In the genomic region with DNA sequence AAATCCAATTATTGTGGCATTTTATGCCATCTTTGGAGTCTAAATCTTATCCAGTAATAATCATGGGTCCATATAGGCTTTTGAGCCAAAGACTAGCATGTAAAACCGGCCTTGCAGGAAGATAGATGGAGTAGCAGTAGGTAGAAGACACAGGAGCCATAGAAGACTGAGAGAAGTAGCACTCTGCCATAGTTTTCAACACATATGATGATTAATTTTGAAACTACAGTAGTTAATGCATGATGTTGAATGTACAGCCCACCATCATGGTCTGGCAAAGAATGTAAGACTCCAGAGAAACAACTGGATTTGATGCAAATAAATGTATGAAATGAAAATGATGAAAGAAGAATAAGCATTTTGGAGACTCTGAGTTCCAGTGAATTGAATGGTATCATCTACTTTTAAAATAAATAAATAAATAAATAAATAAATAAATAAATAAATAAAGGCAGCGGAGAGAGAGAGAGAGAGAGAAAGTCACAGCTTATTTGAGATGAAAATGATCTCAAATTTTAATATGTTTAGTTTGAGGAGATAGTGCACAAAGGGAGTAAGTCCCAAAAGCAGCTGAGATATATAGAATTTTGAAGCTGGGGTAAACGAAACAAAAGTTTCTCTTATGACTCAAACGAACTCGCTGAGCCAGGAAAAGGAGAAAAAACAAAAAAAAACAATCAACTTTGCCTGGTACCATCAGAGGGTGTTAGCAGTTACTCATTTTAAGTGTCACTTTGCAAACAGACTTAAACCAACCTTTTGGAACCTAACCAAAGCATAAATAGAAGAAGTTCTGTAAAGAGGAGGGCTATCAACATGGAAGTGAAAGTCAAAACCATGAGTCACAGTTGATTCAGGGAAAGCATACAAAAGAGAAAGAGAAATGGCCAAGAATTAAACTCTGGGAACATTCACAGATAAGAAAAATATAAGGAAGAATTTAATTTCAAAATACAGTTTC, we compare ENCODE assay signal across 9 cellular contexts.
DNase-seq lines count a peak whose midpoint lies in the region; ATAC-seq and TF ChIP-seq lines count a peak whose summit lies in the region.
"Had no signal": no experiment of that assay in that cellular context is flagged by ENCODE, and none has a peak within 500 bp of the region (broad histone marks: within the 10 kb centered on the region; RNA-seq: fewer than 3 reads in every experiment).

No MANE protein-coding gene starts in this region.

- H3K4me1 ChIP-seq in PC-9 (replicated peaks; ENCODE audit: insufficient read depth), result peaks cover 11% of the 10 kb centered on the region; the same call in 1 of the 2 replicates
- peaks cover 0 to 8% (median 0%) of the 10 kb centered on the region in 4 donors for H3K4me1 ChIP-seq in stomach

- H3K36me3 ChIP-seq in PC-9 (ENCODE audit: low read depth), result no peaks in the 10 kb centered on the region
- H3K36me3 ChIP-seq in stomach, result no peaks in the 10 kb centered on the region

- 33 to 45% (median 35%) methylated on average over 5 of the region's 5 CpGs for WGBS in stomach, 5 donors

- POLR2A ChIA-PET in PC-9 (lab: Charles Lee; ENCODE audit: unreplicated experiment), result no interaction called here

- H3K4me3 ChIP-seq in PC-9 (peak overlapping the region; percentile 23; the same call in 1 of the 2 replicates), stomach (peak overlapping the region in 3 of 4 donors; percentile 17 to 35 (median 20))

- intact Hi-C loops in PC-9 (cut with micrococcal nuclease; ENCODE audit: unreplicated experiment) (no loop called here), stomach (cut with DNase I; ENCODE audit: low total_unique reads) (no loop called here)
- intact Hi-C loops in activated T-helper 1 cell treated with anti-CD3 and anti-CD28 coated beads, Interleukin-12 subunit alpha, Interleukin-12 subunit beta, Interleukin-2, Interleukin-4 antibody, amounts not matched to agents 30 ng/mL and 10 ng/mL and 1 ng/mL, durations not matched to agents 14 hours and 24 hours and 36 hours (cut with micrococcal nuclease), result no loop called here

- no peak for TF ChIP-seq POLR2A in stomach (IDR thresholded peaks at IDR 0.05)

- no peak overlapping the region for H3K4me3 Mint-ChIP-seq in activated naive CD8-positive, alpha-beta T cell treated with anti-CD3 and anti-CD28 coated beads, Interleukin-2, amount 50 U/mL, for 24 hours
- no peak overlapping the region for H3K4me3 Mint-ChIP-seq in activated naive CD8-positive, alpha-beta T cell treated with anti-CD3 and anti-CD28 coated beads for 36 hours
- no peak overlapping the region for H3K4me3 Mint-ChIP-seq in activated T-helper 1 cell treated with anti-CD3 and anti-CD28 coated beads, Interleukin-12 subunit alpha, Interleukin-12 subunit beta, Interleukin-2, Interleukin-4 antibody, amounts not matched to agents 30 ng/mL and 10 ng/mL and 1 ng/mL, durations not matched to agents 14 hours and 24 hours and 36 hours
- H3K4me3 Mint-ChIP-seq: activated naive CD4-positive, alpha-beta T cell treated with anti-CD3 and anti-CD28 coated beads, Interleukin-2, amount 50 U/mL, for 24 hours had no signal

- CTCF ChIA-PET in PC-9 (lab: Charles Lee), result no interaction called here

- peak overlapping the region; percentile 62 for H3K4me2 ChIP-seq in PC-9

- H3F3A ChIP-seq in PC-9 (ENCODE audit: insufficient read depth, low read depth), result 0 out of 2 replicates have a peak, but pooled peaks cover 4% of the 10 kb centered on the region

- no peak for TF ChIP-seq EP300 in stomach (IDR thresholded peaks at IDR 0.05)

- H3K27me3 ChIP-seq in PC-9 (ENCODE audit: insufficient read depth, low read depth) (no peaks in the 10 kb centered on the region), stomach (no peaks in the 10 kb centered on the region)

- no peaks in the 10 kb centered on the region for H3K27me3 Mint-ChIP-seq in activated naive CD8-positive, alpha-beta T cell treated with anti-CD3 and anti-CD28 coated beads, Interleukin-2, amount 50 U/mL, for 24 hours
- H3K27me3 Mint-ChIP-seq in activated naive CD8-positive, alpha-beta T cell treated with anti-CD3 and anti-CD28 coated beads for 36 hours, result no peaks in the 10 kb centered on the region
- no peaks in the 10 kb centered on the region for H3K27me3 Mint-ChIP-seq in activated T-helper 1 cell treated with anti-CD3 and anti-CD28 coated beads, Interleukin-12 subunit alpha, Interleukin-12 subunit beta, Interleukin-2, Interleukin-4 antibody, amounts not matched to agents 30 ng/mL and 10 ng/mL and 1 ng/mL, durations not matched to agents 14 hours and 24 hours and 36 hours (ENCODE audit: insufficient read depth)
- H3K27me3 Mint-ChIP-seq: activated naive CD4-positive, alpha-beta T cell treated with anti-CD3 and anti-CD28 coated beads, Interleukin-2, amount 50 U/mL, for 24 hours had no signal

- no peaks in the 10 kb centered on the region for H3K36me3 Mint-ChIP-seq in activated naive CD8-positive, alpha-beta T cell treated with anti-CD3 and anti-CD28 coated beads, Interleukin-2, amount 50 U/mL, for 24 hours (ENCODE audit: low read depth)
- H3K36me3 Mint-ChIP-seq in activated naive CD8-positive, alpha-beta T cell treated with anti-CD3 and anti-CD28 coated beads for 36 hours, result no peaks in the 10 kb centered on the region
- H3K36me3 Mint-ChIP-seq in activated T-helper 1 cell treated with anti-CD3 and anti-CD28 coated beads, Interleukin-12 subunit alpha, Interleukin-12 subunit beta, Interleukin-2, Interleukin-4 antibody, amounts not matched to agents 30 ng/mL and 10 ng/mL and 1 ng/mL, durations not matched to agents 14 hours and 24 hours and 36 hours (ENCODE audit: low read depth), result no peaks in the 10 kb centered on the region
- H3K36me3 Mint-ChIP-seq: activated naive CD4-positive, alpha-beta T cell treated with anti-CD3 and anti-CD28 coated beads, Interleukin-2, amount 50 U/mL, for 24 hours had no signal

- H3K9me3 ChIP-seq in PC-9 (ENCODE audit: insufficient read depth, low read depth) (no peaks in the 10 kb centered on the region), stomach (no peaks in the 10 kb centered on the region)

- H3K9me3 Mint-ChIP-seq in activated naive CD8-positive, alpha-beta T cell treated with anti-CD3 and anti-CD28 coated beads, Interleukin-2, amount 50 U/mL, for 24 hours, result peaks cover 7% of the 10 kb centered on the region
- no peaks in the 10 kb centered on the region for H3K9me3 Mint-ChIP-seq in activated naive CD8-positive, alpha-beta T cell treated with anti-CD3 and anti-CD28 coated beads for 36 hours
- H3K9me3 Mint-ChIP-seq in activated T-helper 1 cell treated with anti-CD3 and anti-CD28 coated beads, Interleukin-12 subunit alpha, Interleukin-12 subunit beta, Interleukin-2, Interleukin-4 antibody, amounts not matched to agents 30 ng/mL and 10 ng/mL and 1 ng/mL, durations not matched to agents 14 hours and 24 hours and 36 hours, result no peaks in the 10 kb centered on the region
- H3K9me3 Mint-ChIP-seq: activated naive CD4-positive, alpha-beta T cell treated with anti-CD3 and anti-CD28 coated beads, Interleukin-2, amount 50 U/mL, for 24 hours had no signal

- H2AFZ ChIP-seq in PC-9, result no peak overlapping the region

- no TSS peak for BruUV-seq in PC-9 (replicated peaks; lab: Mats Ljungman, UMichigan)

- no peaks in the 10 kb centered on the region for H3K9me2 ChIP-seq in PC-9 (ENCODE audit: insufficient read depth)

- peak overlapping the region; percentile 26 for H3K27ac Mint-ChIP-seq in activated naive CD8-positive, alpha-beta T cell treated with anti-CD3 and anti-CD28 coated beads, Interleukin-2, amount 50 U/mL, for 24 hours
- no peak overlapping the region for H3K27ac Mint-ChIP-seq in activated naive CD8-positive, alpha-beta T cell treated with anti-CD3 and anti-CD28 coated beads for 36 hours
- no peak overlapping the region for H3K27ac Mint-ChIP-seq in activated T-helper 1 cell treated with anti-CD3 and anti-CD28 coated beads, Interleukin-12 subunit alpha, Interleukin-12 subunit beta, Interleukin-2, Interleukin-4 antibody, amounts not matched to agents 30 ng/mL and 10 ng/mL and 1 ng/mL, durations not matched to agents 14 hours and 24 hours and 36 hours
- H3K27ac Mint-ChIP-seq: activated naive CD4-positive, alpha-beta T cell treated with anti-CD3 and anti-CD28 coated beads, Interleukin-2, amount 50 U/mL, for 24 hours had no signal

- no peak for DNase-seq in activated naive CD8-positive, alpha-beta T cell treated with anti-CD3 and anti-CD28 coated beads, Interleukin-2, amount 50 U/mL, for 24 hours
- DNase-seq in activated naive CD8-positive, alpha-beta T cell treated with anti-CD3 and anti-CD28 coated beads for 36 hours, result no peak
- DNase-seq in PC-9 (peak; percentile 3 to 80), foreskin melanocyte (peak; percentile 81), stomach (no peak), OCI-M2 (lab: John Stamatoyannopoulos, UW; ENCODE audit: unreplicated experiment) (no peak)
- no peak for DNase-seq in activated T-helper 1 cell treated with anti-CD3 and anti-CD28 coated beads, Interleukin-12 subunit alpha, Interleukin-12 subunit beta, Interleukin-2, Interleukin-4 antibody, amounts not matched to agents 30 ng/mL and 10 ng/mL and 1 ng/mL, durations not matched to agents 14 hours and 24 hours and 36 hours (ENCODE audit: low spot score)

- peak overlapping the region; percentile 65 for H3K27ac ChIP-seq in PC-9
- peak overlapping the region in 4 of 5 donors; percentile 58 to 65 (median 62) for H3K27ac ChIP-seq in stomach

- no peak for TF ChIP-seq CTCF in PC-9 (conservative IDR thresholded peaks at IDR 0.05)
- no peak for TF ChIP-seq CTCF in stomach (IDR thresholded peaks at IDR 0.05)

- H4K20me1 ChIP-seq in PC-9 (ENCODE audit: insufficient read depth), result no peaks in the 10 kb centered on the region

- H3K4me1 Mint-ChIP-seq in activated naive CD8-positive, alpha-beta T cell treated with anti-CD3 and anti-CD28 coated beads, Interleukin-2, amount 50 U/mL, for 24 hours, result peaks cover 2% of the 10 kb centered on the region
- H3K4me1 Mint-ChIP-seq in activated naive CD8-positive, alpha-beta T cell treated with anti-CD3 and anti-CD28 coated beads for 36 hours, result no peaks in the 10 kb centered on the region
- H3K4me1 Mint-ChIP-seq in activated T-helper 1 cell treated with anti-CD3 and anti-CD28 coated beads, Interleukin-12 subunit alpha, Interleukin-12 subunit beta, Interleukin-2, Interleukin-4 antibody, amounts not matched to agents 30 ng/mL and 10 ng/mL and 1 ng/mL, durations not matched to agents 14 hours and 24 hours and 36 hours (ENCODE audit: low read depth), result no peaks in the 10 kb centered on the region
- H3K4me1 Mint-ChIP-seq: activated naive CD4-positive, alpha-beta T cell treated with anti-CD3 and anti-CD28 coated beads, Interleukin-2, amount 50 U/mL, for 24 hours had no signal

- H3K79me2 ChIP-seq in PC-9 (ENCODE audit: low read depth), result no peaks in the 10 kb centered on the region

- ATAC-seq in activated naive CD8-positive, alpha-beta T cell treated with anti-CD3 and anti-CD28 coated beads, Interleukin-2, amount 50 U/mL, for 24 hours, result no peak
- ATAC-seq in HG03066 (IDR thresholded peaks at IDR 0.05; ENCODE audit: low read depth, unreplicated experiment), result peak; percentile 94

Comparison
In these comparisons a context has a peak if more than half of its experiments do, and no peak if none do; other contexts are left out.
1. DNase-seq: peak in PC-9 (2 of 2) and foreskin melanocyte (single experiment); none in activated naive CD8-positive, alpha-beta T cell treated with anti-CD3 and anti-CD28 coated beads, Interleukin-2, amount 50 U/mL, for 24 hours (single experiment), activated naive CD8-positive, alpha-beta T cell treated with anti-CD3 and anti-CD28 coated beads for 36 hours (single experiment), stomach (single experiment), OCI-M2 (single experiment) and activated T-helper 1 cell treated with anti-CD3 and anti-CD28 coated beads, Interleukin-12 subunit alpha, Interleukin-12 subunit beta, Interleukin-2, Interleukin-4 antibody, amounts not matched to agents 30 ng/mL and 10 ng/mL and 1 ng/mL, durations not matched to agents 14 hours and 24 hours and 36 hours (single experiment).